Comparison of ENCODE assay signal across 1 cellular context in genomic region chr10:29816801-29817558, GRCh38.
TF ChIP-seq lines count a peak whose summit lies in the region.

No MANE protein-coding gene starts in this region.

TF ChIP-seq in WTC11, 78 proteins besides CTCF, POLR2A, EP300 and RAD21 (continued from another document):
- TF ChIP-seq ZNF425 (CRISPR knock-in tag; conservative IDR thresholded peaks at IDR 0.05) (no peak), SP1 (CRISPR knock-in tag; conservative IDR thresholded peaks at IDR 0.05) (no peak), FOXP1 (CRISPR knock-in tag; IDR thresholded peaks at IDR 0.05; ENCODE audit: borderline replicate concordance) (no peak), AFF4 (CRISPR knock-in tag; IDR thresholded peaks at IDR 0.05; ENCODE audit: borderline replicate concordance) (no peak), ELF4 (CRISPR knock-in tag; IDR thresholded peaks at IDR 0.05; ENCODE audit: low read depth) (no peak), USF2 (CRISPR knock-in tag; IDR thresholded peaks at IDR 0.05) (no peak)
